15 cellular contexts compared by ENCODE assay signal in the genomic region with DNA sequence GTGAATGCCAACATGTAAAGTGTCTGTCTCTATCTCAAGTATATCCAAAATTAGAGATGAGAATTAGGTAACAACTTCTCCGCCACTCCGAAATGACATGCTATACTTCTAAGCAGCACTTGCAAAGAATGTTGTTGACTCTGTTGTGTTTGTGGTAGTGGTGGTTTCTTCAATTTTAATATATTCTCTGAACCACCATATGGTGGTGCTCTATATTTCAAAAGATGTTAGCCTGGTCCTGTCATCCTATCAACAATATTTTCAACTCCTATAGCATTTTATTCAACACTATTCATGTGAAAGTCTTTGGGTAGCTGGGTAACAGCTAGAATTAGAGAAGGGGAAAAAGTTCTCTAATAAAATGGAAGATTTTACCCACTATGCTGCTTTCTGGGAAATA.
DNase-seq lines count a peak whose midpoint lies in the region; ATAC-seq and TF ChIP-seq lines count a peak whose summit lies in the region.
"Had no signal": no experiment of that assay in that cellular context is flagged by ENCODE, and none has a peak within 500 bp of the region (broad histone marks: within the 10 kb centered on the region; RNA-seq: fewer than 3 reads in every experiment).

No MANE protein-coding gene starts in this region.

- no peak overlapping the region for H3K4me2 ChIP-seq in MM.1S (ENCODE audit: low read depth, low read length)
- H3K4me2 ChIP-seq in mesendoderm (ENCODE audit: low read length): no peak overlapping the region

- no peak overlapping the region for H2AK5ac ChIP-seq in mesendoderm (ENCODE audit: low read length)

- TF ChIP-seq CTCF in MM.1S (IDR thresholded peaks at IDR 0.05; ENCODE audit: low read length): peak; percentile 16; the same call in 1 of the 2 replicates
- TF ChIP-seq CTCF in RWPE1 (conservative IDR thresholded peaks at IDR 0.05; ENCODE audit: low read depth): peak; percentile 9; the same call in 1 of the 2 replicates
- TF ChIP-seq CTCF in right atrium auricular region (IDR thresholded peaks at IDR 0.05): no peak

- H2AFZ ChIP-seq in MM.1S (ENCODE audit: low read length): no peak overlapping the region

- H2BK15ac ChIP-seq in mesendoderm (replicated peaks; ENCODE audit: low read depth): no peak overlapping the region

- H3K18ac ChIP-seq in mesendoderm (ENCODE audit: low read length): no peak overlapping the region

- H3K9me3 ChIP-seq in MM.1S (replicated peaks; ENCODE audit: insufficient read depth, low read length) (no peaks in the 10 kb centered on the region), right atrium auricular region (no peaks in the 10 kb centered on the region)
- H3K9me3 ChIP-seq: ovary had no signal

- ATAC-seq in GM18868 (IDR thresholded peaks at IDR 0.05; ENCODE audit: unreplicated experiment): peak; percentile 37
- no peak for ATAC-seq in GM18909 (IDR thresholded peaks at IDR 0.05; ENCODE audit: poor library complexity, unreplicated experiment)
- ATAC-seq: activated CD4-positive, CD25-positive, alpha-beta regulatory T cell treated with anti-CD3 and anti-CD28 coated beads, Interleukin-2, amount 50 U/mL, for 24 hours; stimulated activated naive CD8-positive, alpha-beta T cell treated with anti-CD3 and anti-CD28 coated beads, Interleukin-15, amount 100 ng/mL, for 72 hours had no signal

- no peak overlapping the region for H4K8ac ChIP-seq in mesendoderm (ENCODE audit: low read depth, low read length)

- H3K79me2 ChIP-seq in MM.1S (ENCODE audit: low read length): no peaks in the 10 kb centered on the region
- no peaks in the 10 kb centered on the region for H3K79me2 ChIP-seq in mesendoderm (ENCODE audit: control insufficient read depth, insufficient read depth, low read length)

- no CpG with 5 or more reads among the region's 2 CpGs for WGBS in mesendoderm (ENCODE audit: extremely low coverage, insufficient coverage, low lambda C conversion rate)

- H3K79me1 ChIP-seq in mesendoderm (ENCODE audit: low read length): no peaks in the 10 kb centered on the region

- H3K4me3 ChIP-seq in MM.1S (ENCODE audit: low read length): no peak overlapping the region
- H3K4me3 ChIP-seq in mesendoderm (ENCODE audit: low read length): no peak overlapping the region
- H3K4me3 ChIP-seq in right atrium auricular region: no peak overlapping the region
- H3K4me3 ChIP-seq: dorsolateral prefrontal cortex, ovary, spleen had no signal

- H3K4ac ChIP-seq in mesendoderm (ENCODE audit: low read depth, low read length): no peak overlapping the region

- H4K20me1 ChIP-seq in MM.1S (ENCODE audit: insufficient read depth, low read length): no peaks in the 10 kb centered on the region

- H3K27ac ChIP-seq in MM.1S (ENCODE audit: low read length) (no peak overlapping the region), RWPE1 (no peak overlapping the region), mesendoderm (ENCODE audit: low read depth, low read length) (no peak overlapping the region), right atrium auricular region (no peak overlapping the region)
- H3K27ac ChIP-seq: dorsolateral prefrontal cortex, ovary, spleen had no signal

- H4K5ac ChIP-seq in mesendoderm (ENCODE audit: low read length): no peak overlapping the region

- H3K27me3 ChIP-seq in MM.1S (replicated peaks; ENCODE audit: insufficient read depth, low read length): no peaks in the 10 kb centered on the region
- no peaks in the 10 kb centered on the region for H3K27me3 ChIP-seq in mesendoderm (ENCODE audit: insufficient read depth, low read length, poor library complexity)
- H3K27me3 ChIP-seq in right atrium auricular region: no peaks in the 10 kb centered on the region
- H3K27me3 ChIP-seq: dorsolateral prefrontal cortex, ovary, spleen had no signal

- no peak overlapping the region for H3K56ac ChIP-seq in mesendoderm (ENCODE audit: low read length)

- H3K9me2 ChIP-seq in MM.1S (replicated peaks; ENCODE audit: insufficient read depth, low read length): no peaks in the 10 kb centered on the region

- POLR2A ChIA-PET in RWPE1 (lab: Yijun Ruan, JAX; ENCODE audit: low non-redundant PET): no interaction called here

- no peak overlapping the region for H3K23ac ChIP-seq in mesendoderm (ENCODE audit: low read length)

- H3K4me1 ChIP-seq in MM.1S (ENCODE audit: low read length): 0 out of 2 replicates have a peak, but pooled peaks cover 8% of the 10 kb centered on the region
- no peaks in the 10 kb centered on the region for H3K4me1 ChIP-seq in mesendoderm (ENCODE audit: control insufficient read depth, low read depth, low read length)
- H3K4me1 ChIP-seq in right atrium auricular region: no peaks in the 10 kb centered on the region
- H3K4me1 ChIP-seq: spleen had no signal

- H2BK5ac ChIP-seq in mesendoderm (ENCODE audit: low read length): no peak overlapping the region

- no peak for DNase-seq in MM.1S
- DNase-seq in RWPE1 (ENCODE audit: low spot score): no peak
- DNase-seq in mesendoderm: peak; percentile 19
- no peak for DNase-seq in NCI-H1048 (lab: John Stamatoyannopoulos, UW)
- DNase-seq in right atrium auricular region (ENCODE audit: low spot score): no peak
- no peak for DNase-seq in activated CD4-positive, CD25-positive, alpha-beta regulatory T cell (lab: John Stamatoyannopoulos, UW)
- DNase-seq: dorsolateral prefrontal cortex; NCI-H2107; ovary; spleen; stimulated activated naive CD8-positive, alpha-beta T cell treated with anti-CD3 and anti-CD28 coated beads, Interleukin-15, amount 100 ng/mL, for 72 hours; SW 1271 had no signal

- H3F3A ChIP-seq in MM.1S (ENCODE audit: insufficient read depth, low read length): no peaks in the 10 kb centered on the region; the same call in 1 of the 2 replicates

- H3K9ac ChIP-seq in MM.1S (ENCODE audit: low read length): no peak overlapping the region
- H3K9ac ChIP-seq in mesendoderm (ENCODE audit: low read length): no peak overlapping the region

- CTCF ChIA-PET in RWPE1 (lab: Yijun Ruan, JAX): no interaction called here

- H3K36me3 ChIP-seq in MM.1S (replicated peaks; ENCODE audit: insufficient read depth, low read length) (no peaks in the 10 kb centered on the region), mesendoderm (ENCODE audit: control insufficient read depth, insufficient read depth, low read length) (no peaks in the 10 kb centered on the region), right atrium auricular region (no peaks in the 10 kb centered on the region)
- H3K36me3 ChIP-seq: ovary, spleen had no signal

- H2BK120ac ChIP-seq in mesendoderm (ENCODE audit: low read depth, low read length): no peak overlapping the region

Comparison
In these comparisons a context has a peak if more than half of its experiments do, and no peak if none do; other contexts are left out.
1. CTCF ChIP-seq: peak in MM.1S (single experiment) and RWPE1 (single experiment); none in right atrium auricular region (0 of 2).